ENCODE assay signal across 25 cellular contexts in the genomic region with DNA sequence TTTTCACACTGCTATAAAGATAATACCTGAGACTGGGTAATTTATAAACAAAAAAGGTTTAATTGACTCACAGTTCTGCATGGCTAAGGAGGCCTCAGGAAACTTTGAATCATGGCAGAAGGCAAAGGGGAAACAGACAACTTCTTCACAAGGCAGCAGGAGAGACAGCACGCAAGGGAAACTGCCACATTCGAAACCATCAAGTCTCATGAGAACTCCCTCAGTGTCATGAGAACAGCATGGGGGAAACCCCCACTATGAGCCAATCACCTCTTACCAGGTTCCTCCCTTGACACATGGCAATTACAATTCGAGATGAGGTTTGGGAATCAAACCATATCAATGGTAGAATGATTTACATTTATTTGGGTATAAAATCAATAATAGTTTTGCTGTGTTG.
"Had no signal": no experiment of that assay in that cellular context is flagged by ENCODE, and none has a peak within 500 bp of the region (broad histone marks: within the 10 kb centered on the region; RNA-seq: fewer than 3 reads in every experiment).

No MANE protein-coding gene starts in this region.

- H3K36me3 Mint-ChIP-seq: mesothelial cell of epicardium, naive B cell had no signal

- H3K27me3 Mint-ChIP-seq: dendritic cell treated with granulocyte-macrophage colony-stimulating factor and Interleukin-4, amounts not matched to agents 40 ng/mL and 50 ng/mL, for 4 days; naive B cell had no signal

- H3K36me3 ChIP-seq: colonic mucosa, esophagus squamous epithelium, gastrocnemius medialis, heart right ventricle, left lung, lower lobe of right lung had no signal

- H3K4me1 ChIP-seq: colonic mucosa, esophagus squamous epithelium, gastrocnemius medialis, heart right ventricle, left lung, lower lobe of right lung had no signal

- ATAC-seq: gastrocnemius medialis, heart right ventricle, left cardiac atrium, left lung, left ventricle myocardium superior, lower lobe of right lung, mucosa of descending colon had no signal

- DNase-seq: colonic mucosa; cortex of kidney; dorsolateral prefrontal cortex; effector CD4-positive, alpha-beta T cell; effector memory CD4-positive, alpha-beta T cell; esophagus squamous epithelium; foreskin fibroblast; foreskin melanocyte; gastrocnemius medialis; glutamatergic neuron; head of caudate nucleus; heart right ventricle; hippocampal formation; left cardiac atrium; left lung; left ventricle myocardium superior; lower lobe of right lung; mesenchymal stem cell; mucosa of descending colon; naive B cell had no signal

- H3K9me3 ChIP-seq: colonic mucosa, esophagus squamous epithelium, gastrocnemius medialis, left lung, lower lobe of right lung, mucosa of descending colon had no signal

- H3K27ac ChIP-seq: colonic mucosa, dorsolateral prefrontal cortex, esophagus squamous epithelium, gastrocnemius medialis, heart right ventricle, left lung, lower lobe of right lung had no signal

- FAIRE-seq: endothelial cell of umbilical vein, islet of Langerhans, keratinocyte had no signal

- H3K4me3 ChIP-seq: colonic mucosa, dorsolateral prefrontal cortex, esophagus squamous epithelium, gastrocnemius medialis, heart right ventricle, left lung, lower lobe of right lung, mucosa of descending colon had no signal

- H3K4me3 Mint-ChIP-seq: dendritic cell treated with granulocyte-macrophage colony-stimulating factor and Interleukin-4, amounts not matched to agents 40 ng/mL and 50 ng/mL, for 4 days; mesothelial cell of epicardium; naive B cell had no signal

- H3K27ac Mint-ChIP-seq: dendritic cell treated with granulocyte-macrophage colony-stimulating factor and Interleukin-4, amounts not matched to agents 40 ng/mL and 50 ng/mL, for 4 days; mesothelial cell of epicardium; naive B cell had no signal

- H3K27me3 ChIP-seq: colonic mucosa, dorsolateral prefrontal cortex, esophagus squamous epithelium, gastrocnemius medialis, heart right ventricle, left lung had no signal

- H3K4me1 Mint-ChIP-seq: naive B cell had no signal
